ENCODE assay signal across 7 cellular contexts in the genomic region with DNA sequence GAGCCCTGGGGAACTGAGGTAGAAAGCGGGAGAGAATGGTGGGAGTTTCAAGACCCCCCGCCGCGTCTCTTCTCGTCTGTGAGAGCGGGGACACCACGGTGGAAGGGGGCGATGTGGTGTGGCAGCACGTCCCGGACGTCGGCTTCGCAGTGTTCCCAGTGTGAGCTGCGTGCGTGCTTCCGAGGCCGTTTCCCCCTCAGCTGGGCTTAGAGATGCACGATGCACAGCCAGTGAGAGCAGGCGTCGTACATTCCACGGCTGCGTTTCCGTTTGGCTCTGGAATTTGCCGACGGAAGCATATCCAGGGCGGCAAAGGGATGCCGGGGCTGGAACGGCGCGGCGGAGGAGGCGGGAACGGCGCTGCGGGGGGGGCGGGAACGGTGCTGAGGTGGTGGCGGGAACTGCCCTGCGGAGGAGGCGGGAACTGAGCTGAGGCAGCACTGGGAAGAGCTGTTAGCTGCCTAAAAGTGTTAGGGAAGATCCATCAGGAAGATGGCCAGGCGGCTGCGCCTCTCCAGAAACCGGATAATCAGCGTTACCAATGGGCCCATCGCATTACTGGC. TPM values are rescaled to one million over a fixed set of nuclear protein-coding genes. Genes with fewer than 3 reads are reported as not detected.
A peak's percentile ranks its signal among the peaks of the same experiment; 100 is the strongest.
DNase-seq lines count a peak whose midpoint lies in the region; ATAC-seq, FAIRE-seq and TF ChIP-seq lines count a peak whose summit lies in the region.

No MANE protein-coding gene starts in this region.

- no peak for ATAC-seq in GM21576 (IDR thresholded peaks at IDR 0.05; ENCODE audit: unreplicated experiment)

- TF ChIP-seq CTCF in endothelial cell of umbilical vein (IDR thresholded peaks at IDR 0.05; ENCODE audit: extremely low read depth in 1 of 2, insufficient read depth in 1 of 2, low read depth in 1 of 2, low read length in 2 of 2), result no peak

- FAIRE-seq in endothelial cell of umbilical vein (lab: Jason Lieb, UNC), result peak; percentile 86

- peak overlapping the region; percentile 11; the same call in 1 of the 2 replicates for H3K9ac ChIP-seq in ES-I3 (ENCODE audit: low read depth, low read length)
- H3K9ac ChIP-seq in endothelial cell of umbilical vein (replicated peaks; ENCODE audit: extremely low read depth, insufficient read depth, low read length), result peak overlapping the region; percentile 37

- H3K27ac ChIP-seq in endothelial cell of umbilical vein (ENCODE audit: insufficient read depth, low read depth, low read length), result peak overlapping the region; percentile 50
- peak overlapping the region; percentile 92 for H3K27ac ChIP-seq in mesodermal cell (ENCODE audit: low read depth, low read length, severe bottlenecking)

- dilution Hi-C loops in endothelial cell of umbilical vein (cut with MboI; ENCODE audit: extremely low pct_ligation_motif_present, low sequenced_read_pairs), result no loop called here

- H3K27me3 ChIP-seq in endothelial cell of umbilical vein (ENCODE audit: control insufficient read depth in 2 of 2, insufficient read depth in 2 of 2, low read length in 2 of 2), result no peaks in the 10 kb centered on the region

- DNase-seq in NCI-H460 (ENCODE audit: extremely low read depth, low read depth), result peak; percentile 33
- peak; percentile 36 for DNase-seq in endothelial cell of umbilical vein (ENCODE audit: low read depth, low spot score)
- peak; percentile 62 for DNase-seq in ureter (ENCODE audit: low spot score)
- no peak for DNase-seq in CD1c-positive myeloid dendritic cell (ENCODE audit: extremely low spot score)

- H4K20me1 ChIP-seq in endothelial cell of umbilical vein (replicated peaks; ENCODE audit: control insufficient read depth, extremely low read depth, insufficient read depth, low read length), result no peaks in the 10 kb centered on the region

- peaks cover 19% of the 10 kb centered on the region; the same call in 1 of the 2 replicates for H3K9me3 ChIP-seq in ES-I3 (ENCODE audit: control insufficient read depth, insufficient read depth, low read length)
- H3K9me3 ChIP-seq in endothelial cell of umbilical vein (replicated peaks; ENCODE audit: control insufficient read depth, insufficient read depth, low read length), result peaks cover 2% of the 10 kb centered on the region
- peaks cover 36% of the 10 kb centered on the region for H3K9me3 ChIP-seq in mesodermal cell (ENCODE audit: control insufficient read depth, low read length)

- peaks cover 9% of the 10 kb centered on the region; the same call in 1 of the 2 replicates for H3K4me1 ChIP-seq in ES-I3 (ENCODE audit: insufficient read depth, low read length)
- peaks cover 25% of the 10 kb centered on the region for H3K4me1 ChIP-seq in endothelial cell of umbilical vein (ENCODE audit: control insufficient read depth, extremely low read depth, insufficient read depth, low read length)
- peaks cover 46% of the 10 kb centered on the region for H3K4me1 ChIP-seq in mesodermal cell (ENCODE audit: control insufficient read depth, insufficient read depth, low read length, poor library complexity, severe bottlenecking)

- H3K4me2 ChIP-seq in endothelial cell of umbilical vein (ENCODE audit: insufficient read depth, low read length), result peak overlapping the region; percentile 68

- H3K36me3 ChIP-seq in ES-I3 (ENCODE audit: insufficient read depth, low read length), result no peaks in the 10 kb centered on the region
- no peaks in the 10 kb centered on the region for H3K36me3 ChIP-seq in endothelial cell of umbilical vein (ENCODE audit: control insufficient read depth in 2 of 2, extremely low read depth in 1 of 2, insufficient read depth in 2 of 2, low read length in 2 of 2)
- no peaks in the 10 kb centered on the region for H3K36me3 ChIP-seq in mesodermal cell (ENCODE audit: control insufficient read depth, insufficient read depth, low read length)

- CTCF ChIA-PET in endothelial cell of umbilical vein (lab: Charles Lee), result interaction anchor here (0.6 to 0.7 kb wide), 2 partner anchors 60 to 1408 kb away, joined by 3 read pairs; no protein-coding TSS in a partner anchor

- no peak for TF ChIP-seq POLR2A in endothelial cell of umbilical vein (IDR thresholded peaks at IDR 0.05; ENCODE audit: low read depth, low read length)

- POLR2A ChIA-PET in endothelial cell of umbilical vein (lab: Charles Lee), result no interaction called here

- peak overlapping the region; percentile 51 for H2AFZ ChIP-seq in endothelial cell of umbilical vein (ENCODE audit: low read depth, low read length)

- BruUV-seq in endothelial cell of umbilical vein (replicated peaks; lab: Mats Ljungman, UMichigan), result no TSS peak

- 17 to 18% methylated on average over 31 to 32 of the region's 45 CpGs for WGBS in mesodermal cell (ENCODE audit: insufficient coverage in 2 of 2), 2 experiments

- H3K4me3 ChIP-seq in endothelial cell of umbilical vein (replicated peaks in 1 of 3; ENCODE audit: insufficient read depth in 1 of 3, low read depth in 1 of 3, low read length in 3 of 3) (peak overlapping the region in 2 of 3 experiments; percentile 10 to 27), mesodermal cell (ENCODE audit: extremely low read depth, insufficient read depth, low read length, poor library complexity, severe bottlenecking) (peak overlapping the region; percentile 27)

- H3K79me2 ChIP-seq in endothelial cell of umbilical vein (ENCODE audit: control insufficient read depth, insufficient read depth, low read length), result no peaks in the 10 kb centered on the region

- intact Hi-C loops in endothelial cell of umbilical vein (cut with micrococcal nuclease), result loop anchor here (1.0 to 10.0 kb wide), 4 partner anchors 28 to 210 kb away; a partner anchor contains a TSS

- H3K9me1 ChIP-seq in endothelial cell of umbilical vein (replicated peaks; ENCODE audit: control insufficient read depth, extremely low read depth, insufficient read depth, low read length), result no peaks in the 10 kb centered on the region

TF ChIP-seq in endothelial cell of umbilical vein, 7 proteins besides CTCF, POLR2A, EP300 and RAD21:
- TF ChIP-seq MYC (IDR thresholded peaks at IDR 0.05; ENCODE audit: low read depth, low read length) (peak; percentile 54), POLR2AphosphoS5 (IDR thresholded peaks at IDR 0.05; ENCODE audit: insufficient read depth, low read depth, low read length) (no peak)
- TF ChIP-seq, protein P1, sequence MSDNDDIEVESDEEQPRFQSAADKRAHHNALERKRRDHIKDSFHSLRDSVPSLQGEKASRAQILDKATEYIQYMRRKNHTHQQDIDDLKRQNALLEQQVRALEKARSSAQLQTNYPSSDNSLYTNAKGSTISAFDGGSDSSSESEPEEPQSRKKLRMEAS (IDR thresholded peaks at IDR 0.05; ENCODE audit: insufficient read depth, insufficient read length), result peak; percentile 84

RNA-seq across cellular contexts. Expression of a gene that starts 37.7 kb away (rescaled TPM):
- not detected in 2 replicates for total RNA-seq in NCI-H460 (2014; rRNA removed; shearing (Covaris generic))
- polyA plus RNA-seq in NCI-H460 (2014; cell fraction: nucleus; rRNA removed), result not detected in 2 replicates
- not detected in 2 replicates for total RNA-seq in endothelial cell of umbilical vein
- polyA plus RNA-seq in endothelial cell of umbilical vein, result not detected in 2 replicates
- polyA plus RNA-seq in endothelial cell of umbilical vein (2011; cell fraction: cytosol; rRNA removed), result not detected in 2 replicates
- not detected in 2 replicates for polyA plus RNA-seq in endothelial cell of umbilical vein (2011; cell fraction: nucleus; rRNA removed)
- not detected in 2 replicates for polyA plus RNA-seq in endothelial cell of umbilical vein (2012)
- not detected in 2 replicates for polyA minus RNA-seq in endothelial cell of umbilical vein
- polyA minus RNA-seq in endothelial cell of umbilical vein (2011; cell fraction: cytosol; rRNA and poly(A)+ RNA removed), result not detected
- polyA minus RNA-seq in endothelial cell of umbilical vein (2011; cell fraction: nucleus; rRNA and poly(A)+ RNA removed), result not detected in 2 replicates
- polyA plus RNA-seq in mesodermal cell (2013, experiment 1 of 2), result 0.55 TPM
- 0.40 TPM for polyA plus RNA-seq in mesodermal cell (2013, experiment 2 of 2)
- total RNA-seq in ureter, result not detected

RNA-seq across cellular contexts. Expression of a gene that starts 43.8 kb away (rescaled TPM):
- total RNA-seq in NCI-H460 (2014; rRNA removed; shearing (Covaris generic)), result not detected in 2 replicates
- not detected in 2 replicates for polyA plus RNA-seq in NCI-H460 (2014; cell fraction: nucleus; rRNA removed)
- total RNA-seq in endothelial cell of umbilical vein (not detected in 2 replicates), ureter (0.52 TPM)
- not detected in 2 replicates for polyA plus RNA-seq in endothelial cell of umbilical vein
- polyA plus RNA-seq in endothelial cell of umbilical vein (2011; cell fraction: cytosol; rRNA removed), result not detected in 2 replicates
- not detected in 2 replicates for polyA plus RNA-seq in endothelial cell of umbilical vein (2011; cell fraction: nucleus; rRNA removed)
- polyA plus RNA-seq in endothelial cell of umbilical vein (2012), result not detected in 2 replicates
- polyA minus RNA-seq in endothelial cell of umbilical vein, result not detected in 2 replicates
- not detected for polyA minus RNA-seq in endothelial cell of umbilical vein (2011; cell fraction: cytosol; rRNA and poly(A)+ RNA removed)
- not detected in 2 replicates for polyA minus RNA-seq in endothelial cell of umbilical vein (2011; cell fraction: nucleus; rRNA and poly(A)+ RNA removed)
- 0.22 TPM for polyA plus RNA-seq in mesodermal cell (2013, experiment 1 of 2)
- 0.20 TPM for polyA plus RNA-seq in mesodermal cell (2013, experiment 2 of 2)
